Comparison of ENCODE assay signal across 13 cellular contexts in genomic region chr3:134600166-134600670, GRCh38. TPM values are rescaled to one million over a fixed set of nuclear protein-coding genes. Genes with fewer than 3 reads are reported as not detected.
A peak's percentile ranks its signal among the peaks of the same experiment; 100 is the strongest.
DNase-seq lines count a peak whose midpoint lies in the region; ATAC-seq and TF ChIP-seq lines count a peak whose summit lies in the region.
"Had no signal": no experiment of that assay in that cellular context is flagged by ENCODE, and none has a peak within 500 bp of the region (broad histone marks: within the 10 kb centered on the region; RNA-seq: fewer than 3 reads in every experiment).

No MANE protein-coding gene starts in this region.

- H3K4me1 ChIP-seq in HCT116 (ENCODE audit: control insufficient read depth in 1 of 2, insufficient read depth in 2 of 2, low read length in 2 of 2) (peaks cover 0 to 5% of the 10 kb centered on the region in 2 experiments; a peak in 1 of 4 replicates), adipocyte (ENCODE audit: control insufficient read depth, insufficient read depth, low read length) (no peaks in the 10 kb centered on the region)

- H3K4me2 ChIP-seq in HCT116 (ENCODE audit: low read length) = peak overlapping the region; percentile 32; the same call in 1 of the 2 replicates

- no peak for TF ChIP-seq CTCF in HCT116 (IDR thresholded peaks at IDR 0.05 in 2 of 3, conservative IDR thresholded peaks at IDR 0.05 in 1 of 3; ENCODE audit: borderline replicate concordance in 1 of 3, insufficient read depth in 1 of 3, low read depth in 2 of 3, low read length in 2 of 3)

- H3K9me2 ChIP-seq in HCT116 (ENCODE audit: insufficient read depth) = no peaks in the 10 kb centered on the region

- CTCF ChIA-PET in HCT116 (lab: Charles Lee) = interaction anchor here (0.9 to 4.2 kb wide), 5 partner anchors 16 to 194 kb away, joined by 3 to 29 read pairs (median 3); no protein-coding TSS in a partner anchor

- RAD21 ChIA-PET in HCT116 (lab: Charles Lee; ENCODE audit: low non-redundant PET in 1 of 2, low total read pairs in 2 of 2, uncharacterized antibody in 2 of 2, unreplicated experiment in 2 of 2) = interaction anchor here in 1 of 2 experiments (1.8 kb wide), 1 partner anchor 154 kb away, joined by 6 read pairs; no protein-coding TSS in a partner anchor

- H3K79me2 ChIP-seq in HCT116 (ENCODE audit: insufficient read depth, low read length) = no peaks in the 10 kb centered on the region

- TF ChIP-seq POLR2A in HCT116 (IDR thresholded peaks at IDR 0.05; ENCODE audit: borderline replicate concordance, extremely low read depth, insufficient read depth, insufficient read length) = no peak

- H3K9ac ChIP-seq in HCT116 (ENCODE audit: low read length) (no peak overlapping the region), adipocyte (ENCODE audit: low read length) (no peak overlapping the region)

- H3K36me3 ChIP-seq in HCT116 (ENCODE audit: control insufficient read depth in 1 of 2, insufficient read depth in 2 of 2, low read length in 2 of 2) (no peaks in the 10 kb centered on the region), adipocyte (ENCODE audit: control insufficient read depth, insufficient read depth, low read length, severe bottlenecking) (no peaks in the 10 kb centered on the region)

- no peak overlapping the region for H2AFZ ChIP-seq in HCT116 (ENCODE audit: low read depth, low read length, poor library complexity, severe bottlenecking)

- DNase-seq in DMS53 treated with DMSO at 0.1 percent for 48 hours (lab: John Stamatoyannopoulos, UW; ENCODE audit: unreplicated experiment) (peak; percentile 5), HCT116 (ENCODE audit: low read depth, low spot score) (no peak), adipocyte (ENCODE audit: low read depth) (peak; percentile 92), kidney glomerular epithelial cell (lab: John Stamatoyannopoulos, UW) (peak; percentile 11), NCI-H1092 treated with DMSO at 0.1 percent for 48 hours (lab: John Stamatoyannopoulos, UW) (no peak), RPMI8226 (no peak), left lobe of liver (ENCODE audit: low spot score) (no peak)
- DNase-seq: sigmoid colon had no signal

- H3K9me3 ChIP-seq in HCT116 (ENCODE audit: control insufficient read depth in 1 of 2, insufficient read depth in 1 of 2, low read depth in 1 of 2, low read length in 2 of 2) (no peaks in the 10 kb centered on the region), adipocyte (ENCODE audit: control insufficient read depth, low read length) (peaks cover 10% of the 10 kb centered on the region)
- H3K9me3 ChIP-seq: sigmoid colon had no signal

- intact Hi-C loops in HCT116 (cut with micrococcal nuclease) = loop anchor here (1.0 to 5.0 kb wide), 5 partner anchors 41 to 1442 kb away; no protein-coding TSS in a partner anchor

- H3K4me3 ChIP-seq in HCT116 (replicated peaks in 1 of 2; ENCODE audit: low read depth in 1 of 2, low read length in 2 of 2) = no peak overlapping the region
- no peak overlapping the region for H3K4me3 ChIP-seq in adipocyte (ENCODE audit: low read length)
- H3K4me3 ChIP-seq: sigmoid colon had no signal

- BruUV-seq in HCT116 (replicated peaks; lab: Mats Ljungman, UMichigan) = no TSS peak

- H3K27ac ChIP-seq in HCT116 (ENCODE audit: low read depth, low read length) = no peak overlapping the region
- H3K27ac ChIP-seq: sigmoid colon, SK-N-MC had no signal

- POLR2A ChIA-PET in HCT116 (lab: Charles Lee) = no interaction called here

- peak; percentile 39 for ATAC-seq in HCT116
- no peak for ATAC-seq in HG03457 (IDR thresholded peaks at IDR 0.05; ENCODE audit: unreplicated experiment)
- no peak for ATAC-seq in left lobe of liver

- H4K20me1 ChIP-seq in HCT116 (ENCODE audit: insufficient read depth) = no peaks in the 10 kb centered on the region

- H3K27me3 ChIP-seq in HCT116 (ENCODE audit: insufficient read depth, low read length) (peaks cover 8% of the 10 kb centered on the region; the same call in 1 of the 2 replicates), adipocyte (replicated peaks; ENCODE audit: control insufficient read depth, insufficient read depth, low read length) (no peaks in the 10 kb centered on the region)
- H3K27me3 ChIP-seq: sigmoid colon had no signal

- TF ChIP-seq RAD21 in HCT116 (IDR thresholded peaks at IDR 0.05; ENCODE audit: low read depth) = no peak

TF ChIP-seq in HCT116, 20 proteins besides CTCF, POLR2A, EP300 and RAD21:
- TF ChIP-seq SRF (IDR thresholded peaks at IDR 0.05; ENCODE audit: low read depth) (no peak), ATF3 (IDR thresholded peaks at IDR 0.05) (no peak), TCF7L2 (IDR thresholded peaks at IDR 0.05; ENCODE audit: borderline replicate concordance, extremely low read depth, insufficient read depth, insufficient read length) (no peak), EZH2 (IDR thresholded peaks at IDR 0.05) (no peak)
TF ChIP-seq in HCT116: peak in this region for 0.

RNA-seq across cellular contexts. Expression of gene KY, which starts 50.6 kb away (rescaled TPM):
- total RNA-seq in HCT116 (2021; ENCODE audit: unreplicated experiment) (not detected), left lobe of liver (not detected)
- 0.04 TPM in 2 replicates for polyA plus RNA-seq in HCT116 (2012)
- total RNA-seq: activated CD8-positive, alpha-beta memory T cell treated with anti-CD3 and anti-CD28 coated beads, Interleukin-2, amount 10 ng/mL, durations not matched to agents 7 days and 5 days; CD4-positive, alpha-beta T cell; endothelial cell of umbilical vein had no signal
- polyA plus RNA-seq: endothelial cell of umbilical vein had no signal

Comparison
In these comparisons a context has a peak if more than half of its experiments do, and no peak if none do; other contexts are left out.
1. DNase-seq: peak in DMS53 treated with DMSO at 0.1 percent for 48 hours (single experiment), adipocyte (single experiment) and kidney glomerular epithelial cell (single experiment); none in HCT116 (single experiment), NCI-H1092 treated with DMSO at 0.1 percent for 48 hours (single experiment), RPMI8226 (single experiment) and left lobe of liver (single experiment).